12 cellular contexts compared by ENCODE assay signal in genomic region chr13:23320926-23321533, GRCh38.
A peak's percentile ranks its signal among the peaks of the same experiment; 100 is the strongest.
DNase-seq lines count a peak whose midpoint lies in the region; ATAC-seq and TF ChIP-seq lines count a peak whose summit lies in the region.
"Had no signal": no experiment of that assay in that cellular context is flagged by ENCODE, and none has a peak within 500 bp of the region (broad histone marks: within the 10 kb centered on the region; RNA-seq: fewer than 3 reads in every experiment).

No MANE protein-coding gene starts in this region.

- H3K4me1 ChIP-seq in effector memory CD4-positive, alpha-beta T cell (ENCODE audit: control insufficient read depth, insufficient read depth, low read length, poor library complexity, severe bottlenecking) = no peaks in the 10 kb centered on the region
- H3K4me1 ChIP-seq in suprapubic skin = peaks cover 26% of the 10 kb centered on the region

- no peak for TF ChIP-seq CTCF in suprapubic skin (IDR thresholded peaks at IDR 0.05)

- ATAC-seq in Right ventricle myocardium superior (ENCODE audit: poor library complexity) (peak; percentile 10), Right ventricle myocardium inferior (no peak), HG03342 (IDR thresholded peaks at IDR 0.05; ENCODE audit: unreplicated experiment) (peak; percentile 20), HG03045 (IDR thresholded peaks at IDR 0.05; ENCODE audit: unreplicated experiment) (no peak)
- ATAC-seq in activated CD4-positive, CD25-positive, alpha-beta regulatory T cell treated with anti-CD3 and anti-CD28 coated beads, Interleukin-2, amount 50 U/mL, for 24 hours = no peak

- no peaks in the 10 kb centered on the region for H3K9me3 ChIP-seq in effector memory CD4-positive, alpha-beta T cell (ENCODE audit: control insufficient read depth, low read length)
- H3K9me3 ChIP-seq in suprapubic skin = no peaks in the 10 kb centered on the region
- H3K9me3 ChIP-seq: neutrophil had no signal

- peak overlapping the region; percentile 7 for H3K4me3 ChIP-seq in effector memory CD4-positive, alpha-beta T cell (ENCODE audit: insufficient read depth, low read depth, low read length, poor library complexity, severe bottlenecking)
- H3K4me3 ChIP-seq in suprapubic skin = no peak overlapping the region

- no peak for TF ChIP-seq POLR2A in suprapubic skin (IDR thresholded peaks at IDR 0.05)

- DNase-seq in Right ventricle myocardium superior (no peak), Right ventricle myocardium inferior (ENCODE audit: missing footprints) (no peak), suprapubic skin (ENCODE audit: low spot score in 2 of 2) (no peak), occipital lobe (lab: John Stamatoyannopoulos, UW) (no peak)
- DNase-seq in effector memory CD4-positive, alpha-beta T cell = no peak
- DNase-seq: activated CD8-positive, alpha-beta memory T cell treated with anti-CD3 and anti-CD28 coated beads for 24 hours; NCI-H345 had no signal

- H3K27me3 ChIP-seq in effector memory CD4-positive, alpha-beta T cell (replicated peaks; ENCODE audit: control insufficient read depth, insufficient read depth, low read length, poor library complexity, severe bottlenecking) = no peaks in the 10 kb centered on the region
- H3K27me3 ChIP-seq in suprapubic skin = no peaks in the 10 kb centered on the region
- H3K27me3 ChIP-seq: neutrophil had no signal

- no peaks in the 10 kb centered on the region for H3K36me3 ChIP-seq in effector memory CD4-positive, alpha-beta T cell (ENCODE audit: control insufficient read depth, insufficient read depth, low read length)
- H3K36me3 ChIP-seq in suprapubic skin = no peaks in the 10 kb centered on the region
- H3K36me3 ChIP-seq: neutrophil had no signal

- 47% methylated on average over 4 of the region's 4 CpGs for WGBS in suprapubic skin

- no peak overlapping the region for H3K27ac ChIP-seq in effector memory CD4-positive, alpha-beta T cell (ENCODE audit: insufficient read depth, low read length, poor library complexity, severe bottlenecking)
- peak overlapping the region; percentile 34 for H3K27ac ChIP-seq in suprapubic skin
- H3K27ac ChIP-seq: C4-2B, neutrophil had no signal

- no peak for TF ChIP-seq EP300 in suprapubic skin (IDR thresholded peaks at IDR 0.05)

- intact Hi-C loops in Right ventricle myocardium superior (cut with DNase I) (no loop called here), Right ventricle myocardium inferior (cut with DNase I) (no loop called here)

Comparison
In these comparisons a context has a peak if more than half of its experiments do, and no peak if none do; other contexts are left out.
1. ATAC-seq: peak in Right ventricle myocardium superior (single experiment) and HG03342 (single experiment); none in Right ventricle myocardium inferior (single experiment), activated CD4-positive, CD25-positive, alpha-beta regulatory T cell treated with anti-CD3 and anti-CD28 coated beads, Interleukin-2, amount 50 U/mL, for 24 hours (0 of 2) and HG03045 (single experiment).